ENCODE assay signal across 16 cellular contexts in the genomic region with DNA sequence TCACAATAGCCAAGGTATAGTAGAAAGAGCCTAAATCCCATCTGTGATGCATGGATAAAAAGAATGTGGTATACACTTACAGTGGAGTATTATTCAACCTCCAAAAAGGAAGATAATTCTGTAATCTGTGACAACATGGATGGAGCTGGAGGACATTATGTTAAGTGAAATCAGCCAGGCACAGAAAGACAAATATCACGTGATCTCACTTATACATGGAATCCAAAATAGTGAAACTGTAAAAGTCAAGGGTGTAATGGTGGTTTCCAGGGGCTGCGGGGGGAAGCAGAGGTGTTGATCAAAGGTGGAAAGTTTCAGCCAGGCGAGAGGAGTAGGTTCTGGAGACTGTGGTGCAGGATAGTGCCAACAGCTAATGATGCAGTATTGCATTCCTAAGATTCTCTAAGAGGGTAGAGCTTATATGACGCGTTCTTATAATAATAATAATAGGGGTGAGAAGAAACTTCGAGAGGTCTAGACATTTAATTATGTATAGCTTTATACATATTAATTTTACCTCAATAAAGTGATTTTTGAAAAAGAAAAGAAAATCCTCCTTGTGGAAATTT.
DNase-seq lines count a peak whose midpoint lies in the region; ATAC-seq and TF ChIP-seq lines count a peak whose summit lies in the region.
"Had no signal": no experiment of that assay in that cellular context is flagged by ENCODE, and none has a peak within 500 bp of the region (broad histone marks: within the 10 kb centered on the region; RNA-seq: fewer than 3 reads in every experiment).

No MANE protein-coding gene starts in this region.

- H3K4me1 ChIP-seq in breast epithelium (no peaks in the 10 kb centered on the region), esophagus muscularis mucosa (peaks cover 0 to 4% (median 0%) of the 10 kb centered on the region in 4 donors), lower lobe of right lung (peaks cover 5% of the 10 kb centered on the region)
- H3K4me1 ChIP-seq: HAP-1 had no signal

- H3K27me3 Mint-ChIP-seq in MCF 10A (ENCODE audit: insufficient read depth, unreplicated experiment) (peaks cover 2% of the 10 kb centered on the region), immature natural killer cell (ENCODE audit: low read depth in 3 of 3) (peaks cover 0 to 3% (median 2%) of the 10 kb centered on the region in 3 donors)

- WGBS in esophagus muscularis mucosa, result 52% methylated on average over 6 of the region's 6 CpGs

- peaks cover 0 to 2% of the 10 kb centered on the region in 2 donors for H3K27me3 ChIP-seq in breast epithelium
- peaks cover 0 to 30% (median 0%) of the 10 kb centered on the region in 4 donors for H3K27me3 ChIP-seq in esophagus muscularis mucosa
- no peaks in the 10 kb centered on the region for H3K27me3 ChIP-seq in lower lobe of right lung (ENCODE audit: low read depth)
- H3K27me3 ChIP-seq: BLaER1 treated with 17β-estradiol and CSF1 and Interleukin-3, amounts not matched to agents 10 nM and 100 nM had no signal

- CTCF ChIA-PET in MCF 10A (lab: Yijun Ruan, JAX), result interaction anchor here (0.6 to 6.0 kb wide), 66 partner anchors 11 to 1571 kb away, joined by 3 to 549 read pairs (median 4); no protein-coding TSS in a partner anchor

- no TSS peak for BruUV-seq in MCF 10A (replicated peaks; lab: Mats Ljungman, UMichigan)

- ATAC-seq in lower lobe of right lung, result peak; percentile 28 to 58
- ATAC-seq: CD8-positive, alpha-beta T cell had no signal

- TF ChIP-seq CTCF in MCF 10A (IDR thresholded peaks at IDR 0.05; ENCODE audit: unreplicated experiment) (no peak), breast epithelium (IDR thresholded peaks at IDR 0.05) (no peak), esophagus muscularis mucosa (IDR thresholded peaks at IDR 0.05) (no peak), lower lobe of right lung (IDR thresholded peaks at IDR 0.05) (no peak)

- H3K27ac ChIP-seq in breast epithelium, result no peak overlapping the region
- no peak overlapping the region for H3K27ac ChIP-seq in esophagus muscularis mucosa (replicated peaks in 1 of 4)
- H3K27ac ChIP-seq in lower lobe of right lung, result no peak overlapping the region
- H3K27ac ChIP-seq: BLaER1 treated with 17β-estradiol and CSF1 and Interleukin-3, amounts not matched to agents 10 nM and 100 nM; GM23248 had no signal

- no peaks in the 10 kb centered on the region for H3K36me3 Mint-ChIP-seq in MCF 10A (ENCODE audit: insufficient read depth, unreplicated experiment)
- no peaks in the 10 kb centered on the region for H3K36me3 Mint-ChIP-seq in immature natural killer cell
- H3K36me3 Mint-ChIP-seq: CD8-positive, alpha-beta T cell had no signal

- TF ChIP-seq POLR2A in breast epithelium (IDR thresholded peaks at IDR 0.05) (no peak), esophagus muscularis mucosa (IDR thresholded peaks at IDR 0.05; ENCODE audit: low read depth) (no peak)

- peaks cover 36% of the 10 kb centered on the region for H3K4me1 Mint-ChIP-seq in MCF 10A (ENCODE audit: insufficient read depth, unreplicated experiment)
- H3K4me1 Mint-ChIP-seq in immature natural killer cell, result peaks cover 0 to 8% of the 10 kb centered on the region in 2 donors

- H3K36me3 ChIP-seq in breast epithelium, result no peaks in the 10 kb centered on the region
- no peaks in the 10 kb centered on the region for H3K36me3 ChIP-seq in esophagus muscularis mucosa
- no peaks in the 10 kb centered on the region for H3K36me3 ChIP-seq in lower lobe of right lung
- H3K36me3 ChIP-seq: BLaER1 treated with 17β-estradiol and CSF1 and Interleukin-3, amounts not matched to agents 10 nM and 100 nM; HAP-1 had no signal

- H3K9me3 ChIP-seq in breast epithelium (no peaks in the 10 kb centered on the region), esophagus muscularis mucosa (no peaks in the 10 kb centered on the region), lower lobe of right lung (no peaks in the 10 kb centered on the region)
- H3K9me3 ChIP-seq: BLaER1 treated with 17β-estradiol and CSF1 and Interleukin-3, amounts not matched to agents 10 nM and 100 nM; HAP-1 had no signal

- no peak for DNase-seq in MCF 10A (ENCODE audit: unreplicated experiment)
- no peak for DNase-seq in breast epithelium (ENCODE audit: low spot score in 2 of 2)
- peak; percentile 0 for DNase-seq in amniotic epithelial cell (ENCODE audit: low read depth)
- DNase-seq in esophagus muscularis mucosa (ENCODE audit: extremely low spot score), result peak; percentile 7
- no peak for DNase-seq in lower lobe of right lung
- DNase-seq in immature natural killer cell, result no peak
- no peak for DNase-seq in activated effector memory CD4-positive, alpha-beta T cell treated with Interleukin-2 at 50 U/mL for 16 hours
- no peak for DNase-seq in NCI-H187 (lab: John Stamatoyannopoulos, UW)
- DNase-seq: 8988T; CD8-positive, alpha-beta T cell; DMS 273 treated with DMSO at 0.1 percent for 48 hours had no signal

- H3K4me3 ChIP-seq in breast epithelium, result no peak overlapping the region
- no peak overlapping the region for H3K4me3 ChIP-seq in esophagus muscularis mucosa
- H3K4me3 ChIP-seq in lower lobe of right lung, result no peak overlapping the region
- H3K4me3 ChIP-seq: BLaER1 treated with 17β-estradiol and CSF1 and Interleukin-3, amounts not matched to agents 10 nM and 100 nM; GM12878; GM23248; HAP-1 had no signal

- intact Hi-C loops in MCF 10A (cut with micrococcal nuclease) (no loop called here), breast epithelium (cut with DNase I; ENCODE audit: low total_unique reads) (loop anchor here (5.0 kb wide), 1 partner anchor 459 kb away; no protein-coding TSS in a partner anchor), esophagus muscularis mucosa (cut with DNase I) (loop anchor here (2.0 kb wide), 1 partner anchor 347 kb away; no protein-coding TSS in a partner anchor), lower lobe of right lung (cut with DNase I) (loop anchor here (10.0 kb wide), 1 partner anchor 347 kb away; no protein-coding TSS in a partner anchor)

- H3K4me3 Mint-ChIP-seq in MCF 10A (ENCODE audit: unreplicated experiment) (no peak overlapping the region), immature natural killer cell (no peak overlapping the region)
- H3K4me3 Mint-ChIP-seq: B cell; CD8-positive, alpha-beta T cell had no signal

- no peak for TF ChIP-seq EP300 in esophagus muscularis mucosa (IDR thresholded peaks at IDR 0.05)

- H3K27ac Mint-ChIP-seq in MCF 10A (ENCODE audit: low read depth, unreplicated experiment) (peak overlapping the region; percentile 3), immature natural killer cell (no peak overlapping the region)
- H3K27ac Mint-ChIP-seq: B cell; CD8-positive, alpha-beta T cell had no signal

- POLR2A ChIA-PET in MCF 10A (lab: Yijun Ruan, JAX), result interaction anchor here (0.5 to 4.2 kb wide), 13 partner anchors 13 to 785 kb away, joined by 3 to 31 read pairs (median 5); no protein-coding TSS in a partner anchor

- H3K9me3 Mint-ChIP-seq in MCF 10A (ENCODE audit: unreplicated experiment) (no peaks in the 10 kb centered on the region), immature natural killer cell (no peaks in the 10 kb centered on the region)
- H3K9me3 Mint-ChIP-seq: CD8-positive, alpha-beta T cell had no signal

Comparison
In these comparisons a context has a peak if more than half of its experiments do, and no peak if none do; other contexts are left out.
1. DNase-seq: peak in amniotic epithelial cell (single experiment) and esophagus muscularis mucosa (single experiment); none in MCF 10A (single experiment), breast epithelium (0 of 2), lower lobe of right lung (single experiment), immature natural killer cell (0 of 3), activated effector memory CD4-positive, alpha-beta T cell treated with Interleukin-2 at 50 U/mL for 16 hours (single experiment) and NCI-H187 (0 of 2).